In the genomic region with DNA sequence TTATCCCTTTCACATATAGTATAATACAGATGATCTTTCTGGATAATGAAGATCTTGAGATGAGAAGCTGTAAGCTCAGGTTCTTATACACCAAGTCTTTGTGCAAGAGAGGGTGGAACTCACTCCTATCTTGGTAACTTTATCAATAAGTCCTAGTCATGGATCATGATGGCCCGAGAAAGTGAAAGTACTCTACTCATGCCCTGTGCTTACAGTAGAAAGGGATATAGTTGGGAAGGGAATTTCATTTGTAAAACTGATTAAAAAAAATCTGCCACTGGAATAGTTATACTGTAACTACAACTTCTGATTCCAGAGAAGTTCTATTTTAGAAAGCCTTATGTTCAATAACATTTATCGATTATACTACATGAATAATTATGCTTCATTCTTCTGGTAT, we compare ENCODE assay signal across 21 cellular contexts.
"Had no signal": no experiment of that assay in that cellular context is flagged by ENCODE, and none has a peak within 500 bp of the region (broad histone marks: within the 10 kb centered on the region; RNA-seq: fewer than 3 reads in every experiment).

No MANE protein-coding gene starts in this region.

- H3K4me3 Mint-ChIP-seq: activated CD4-positive, alpha-beta memory T cell treated with anti-CD3 and anti-CD28 coated beads, Interleukin-2, amount 10 ng/mL, durations not matched to agents 7 days and 5 days; activated CD8-positive, alpha-beta memory T cell treated with anti-CD3 and anti-CD28 coated beads, Interleukin-2, amount 10 ng/mL, durations not matched to agents 7 days and 5 days; activated naive CD8-positive, alpha-beta T cell treated with anti-CD3 and anti-CD28 coated beads, Interleukin-2, amount 10 ng/mL, durations not matched to agents 7 days and 5 days; activated T-helper 17 cell treated with anti-CD3 and anti-CD28 coated beads, Interleukin-2, amount 50 U/mL, for 72 hours; endodermal cell; natural killer cell treated with Interleukin-12 subunit alpha and Interleukin-12 subunit beta and Interleukin-15 and Interleukin-18, amount 100 ng/mL, for 72 hours had no signal

- H3K27ac Mint-ChIP-seq: activated CD4-positive, alpha-beta memory T cell treated with anti-CD3 and anti-CD28 coated beads, Interleukin-2, amount 10 ng/mL, durations not matched to agents 7 days and 5 days; activated CD8-positive, alpha-beta memory T cell treated with anti-CD3 and anti-CD28 coated beads, Interleukin-2, amount 10 ng/mL, durations not matched to agents 7 days and 5 days; activated naive CD8-positive, alpha-beta T cell treated with anti-CD3 and anti-CD28 coated beads, Interleukin-2, amount 10 ng/mL, durations not matched to agents 7 days and 5 days; activated T-helper 17 cell treated with anti-CD3 and anti-CD28 coated beads, Interleukin-2, amount 50 U/mL, for 72 hours; endodermal cell; natural killer cell treated with Interleukin-12 subunit alpha and Interleukin-12 subunit beta and Interleukin-15 and Interleukin-18, amount 100 ng/mL, for 72 hours had no signal

- ATAC-seq: activated CD8-positive, alpha-beta memory T cell treated with anti-CD3 and anti-CD28 coated beads, Interleukin-2, amount 10 ng/mL, durations not matched to agents 7 days and 5 days; activated T-helper 17 cell treated with anti-CD3 and anti-CD28 coated beads, Interleukin-2, amount 50 U/mL, for 72 hours; natural killer cell treated with Interleukin-12 subunit alpha and Interleukin-12 subunit beta and Interleukin-15 and Interleukin-18, amount 100 ng/mL, for 72 hours; stimulated activated naive CD8-positive, alpha-beta T cell treated with anti-CD3 and anti-CD28 coated beads, Interleukin-15, Interleukin-2, amounts not matched to agents 100 U/mL and 50 U/mL, for 24 hours had no signal

- H3K4me1 Mint-ChIP-seq: activated CD4-positive, alpha-beta memory T cell treated with anti-CD3 and anti-CD28 coated beads, Interleukin-2, amount 10 ng/mL, durations not matched to agents 7 days and 5 days; activated CD8-positive, alpha-beta memory T cell treated with anti-CD3 and anti-CD28 coated beads, Interleukin-2, amount 10 ng/mL, durations not matched to agents 7 days and 5 days; activated T-helper 17 cell treated with anti-CD3 and anti-CD28 coated beads, Interleukin-2, amount 50 U/mL, for 72 hours had no signal

- DNase-seq: activated CD4-positive, alpha-beta memory T cell treated with anti-CD3 and anti-CD28 coated beads, Interleukin-2, amount 10 ng/mL, durations not matched to agents 7 days and 5 days; activated CD4-positive, alpha-beta T cell treated with anti-CD3 and anti-CD28 coated beads for 48 hours; activated CD4-positive, CD25-positive, alpha-beta regulatory T cell; activated CD8-positive, alpha-beta memory T cell treated with anti-CD3 and anti-CD28 coated beads, Interleukin-2, amount 10 ng/mL, durations not matched to agents 7 days and 5 days; activated naive CD4-positive, alpha-beta T cell treated with Interleukin-2 at 50 U/mL for 16 hours; activated naive CD8-positive, alpha-beta T cell treated with anti-CD3 and anti-CD28 coated beads, Interleukin-2, amount 10 ng/mL, durations not matched to agents 7 days and 5 days; activated T-cell treated with anti-CD3 and anti-CD28 coated beads, Interleukin-2, amount 50 U/mL, for 1 hour; amygdala; central memory CD4-positive, alpha-beta T cell; dorsolateral prefrontal cortex; endodermal cell; retina; stimulated activated CD4-positive, alpha-beta T cell treated with anti-CD3 and anti-CD28 coated beads, Interleukin-2, amount 100 ng/mL, for 24 hours; stimulated activated naive CD8-positive, alpha-beta T cell treated with anti-CD3 and anti-CD28 coated beads, Interleukin-15, Interleukin-2, amounts not matched to agents 100 U/mL and 50 U/mL, for 24 hours; SW 1271; trophoblast cell had no signal

- H3K4me1 ChIP-seq: vagina had no signal

- H3K27me3 Mint-ChIP-seq: activated T-helper 17 cell treated with anti-CD3 and anti-CD28 coated beads, Interleukin-2, amount 50 U/mL, for 72 hours had no signal

- H3K36me3 Mint-ChIP-seq: activated CD8-positive, alpha-beta memory T cell treated with anti-CD3 and anti-CD28 coated beads, Interleukin-2, amount 10 ng/mL, durations not matched to agents 7 days and 5 days; activated naive CD8-positive, alpha-beta T cell treated with anti-CD3 and anti-CD28 coated beads, Interleukin-2, amount 10 ng/mL, durations not matched to agents 7 days and 5 days; natural killer cell treated with Interleukin-12 subunit alpha and Interleukin-12 subunit beta and Interleukin-15 and Interleukin-18, amount 100 ng/mL, for 72 hours had no signal

- H3K36me3 ChIP-seq: neutrophil, vagina had no signal

- H3K9me3 Mint-ChIP-seq: activated CD4-positive, alpha-beta memory T cell treated with anti-CD3 and anti-CD28 coated beads, Interleukin-2, amount 10 ng/mL, durations not matched to agents 7 days and 5 days; activated naive CD8-positive, alpha-beta T cell treated with anti-CD3 and anti-CD28 coated beads, Interleukin-2, amount 10 ng/mL, durations not matched to agents 7 days and 5 days; activated T-helper 17 cell treated with anti-CD3 and anti-CD28 coated beads, Interleukin-2, amount 50 U/mL, for 72 hours; endodermal cell; natural killer cell treated with Interleukin-12 subunit alpha and Interleukin-12 subunit beta and Interleukin-15 and Interleukin-18, amount 100 ng/mL, for 72 hours had no signal

- H3K27me3 ChIP-seq: dorsolateral prefrontal cortex, neutrophil, vagina had no signal

- FAIRE-seq: colon had no signal

- H3K27ac ChIP-seq: dorsolateral prefrontal cortex, neutrophil, vagina had no signal

- H3K9me3 ChIP-seq: neutrophil, vagina had no signal

- H3K4me3 ChIP-seq: dorsolateral prefrontal cortex, vagina had no signal
